Comparison of ENCODE assay signal across 1 cellular context in the genomic region with DNA sequence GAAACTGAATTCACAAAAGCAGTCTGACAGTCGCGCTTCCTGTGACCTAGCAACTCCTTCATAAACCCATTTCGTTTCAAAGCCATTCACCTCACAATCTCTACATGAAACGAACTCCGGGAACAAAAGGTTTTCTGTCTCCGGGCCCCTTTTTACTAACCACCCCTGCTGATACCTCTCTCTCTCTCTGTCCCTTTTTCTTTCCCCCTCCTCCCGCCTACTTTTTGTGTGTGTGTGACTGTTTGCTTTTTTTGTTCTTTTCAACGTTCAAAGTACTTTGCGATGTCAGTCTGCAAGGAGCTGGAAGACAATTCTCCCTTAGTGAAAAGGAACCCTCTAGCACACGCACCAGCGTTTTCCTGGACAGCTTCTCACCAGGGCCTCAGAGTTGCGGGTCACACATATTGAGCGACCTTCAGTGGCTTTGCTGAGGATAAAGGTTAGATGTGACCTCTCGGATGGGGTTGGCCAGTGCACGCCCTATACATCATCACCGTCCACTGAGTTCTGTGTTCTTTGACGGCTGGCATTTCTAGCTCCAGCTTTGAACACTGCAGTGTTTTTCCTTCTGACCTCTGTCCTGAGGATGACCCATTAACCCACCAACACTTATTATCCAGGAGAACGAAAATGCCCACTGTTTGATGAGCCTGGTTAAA.
TF ChIP-seq lines count a peak whose summit lies in the region.

No MANE protein-coding gene starts in this region.

TF ChIP-seq in HepG2, 621 proteins besides CTCF, POLR2A, EP300 and RAD21 (continued from another document and continues in another):
- TF ChIP-seq, protein P1, sequence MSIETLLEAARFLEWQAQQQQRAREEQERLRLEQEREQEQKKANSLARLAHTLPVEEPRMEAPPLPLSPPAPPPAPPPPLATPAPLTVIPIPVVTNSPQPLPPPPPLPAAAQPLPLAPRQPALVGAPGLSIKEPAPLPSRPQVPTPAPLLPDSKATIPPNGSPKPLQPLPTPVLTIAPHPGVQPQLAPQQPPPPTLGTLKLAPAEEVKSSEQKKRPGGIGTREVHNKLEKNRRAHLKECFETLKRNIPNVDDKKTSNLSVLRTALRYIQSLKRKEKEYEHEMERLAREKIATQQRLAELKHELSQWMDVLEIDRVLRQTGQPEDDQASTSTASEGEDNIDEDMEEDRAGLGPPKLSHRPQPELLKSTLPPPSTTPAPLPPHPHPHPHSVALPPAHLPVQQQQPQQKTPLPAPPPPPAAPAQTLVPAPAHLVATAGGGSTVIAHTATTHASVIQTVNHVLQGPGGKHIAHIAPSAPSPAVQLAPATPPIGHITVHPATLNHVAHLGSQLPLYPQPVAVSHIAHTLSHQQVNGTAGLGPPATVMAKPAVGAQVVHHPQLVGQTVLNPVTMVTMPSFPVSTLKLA (IDR thresholded peaks at IDR 0.05), result peak; percentile 14; the same call in 1 of the 2 replicates
- TF ChIP-seq, protein P2, sequence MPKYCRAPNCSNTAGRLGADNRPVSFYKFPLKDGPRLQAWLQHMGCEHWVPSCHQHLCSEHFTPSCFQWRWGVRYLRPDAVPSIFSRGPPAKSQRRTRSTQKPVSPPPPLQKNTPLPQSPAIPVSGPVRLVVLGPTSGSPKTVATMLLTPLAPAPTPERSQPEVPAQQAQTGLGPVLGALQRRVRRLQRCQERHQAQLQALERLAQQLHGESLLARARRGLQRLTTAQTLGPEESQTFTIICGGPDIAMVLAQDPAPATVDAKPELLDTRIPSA (CRISPR knock-in tag; IDR thresholded peaks at IDR 0.05; ENCODE audit: borderline replicate concordance), result no peak; the same call in 1 of the 2 replicates
- peak; percentile 84; the same call in 1 of the 2 replicates for TF ChIP-seq ZBTB43 (CRISPR knock-in tag; conservative IDR thresholded peaks at IDR 0.05)
- TF ChIP-seq DNMT3B (CRISPR knock-in tag; conservative IDR thresholded peaks at IDR 0.05), result no peak
- TF ChIP-seq USF2 (IDR thresholded peaks at IDR 0.05; ENCODE audit: low read depth, low read length), result no peak
- no peak for TF ChIP-seq USF2 (CRISPR knock-in tag; IDR thresholded peaks at IDR 0.05; ENCODE audit: borderline replicate concordance)
- peak; percentile 54; the same call in 1 of the 2 replicates for TF ChIP-seq HOXA3 (CRISPR knock-in tag; IDR thresholded peaks at IDR 0.05)
- no peak for TF ChIP-seq CC2D1A (CRISPR knock-in tag; IDR thresholded peaks at IDR 0.05)
- no peak for TF ChIP-seq RARG (CRISPR knock-in tag; IDR thresholded peaks at IDR 0.05; ENCODE audit: low read depth)
- TF ChIP-seq ZZZ3 (CRISPR knock-in tag; IDR thresholded peaks at IDR 0.05; ENCODE audit: borderline replicate concordance), result no peak
- TF ChIP-seq, protein P3, sequence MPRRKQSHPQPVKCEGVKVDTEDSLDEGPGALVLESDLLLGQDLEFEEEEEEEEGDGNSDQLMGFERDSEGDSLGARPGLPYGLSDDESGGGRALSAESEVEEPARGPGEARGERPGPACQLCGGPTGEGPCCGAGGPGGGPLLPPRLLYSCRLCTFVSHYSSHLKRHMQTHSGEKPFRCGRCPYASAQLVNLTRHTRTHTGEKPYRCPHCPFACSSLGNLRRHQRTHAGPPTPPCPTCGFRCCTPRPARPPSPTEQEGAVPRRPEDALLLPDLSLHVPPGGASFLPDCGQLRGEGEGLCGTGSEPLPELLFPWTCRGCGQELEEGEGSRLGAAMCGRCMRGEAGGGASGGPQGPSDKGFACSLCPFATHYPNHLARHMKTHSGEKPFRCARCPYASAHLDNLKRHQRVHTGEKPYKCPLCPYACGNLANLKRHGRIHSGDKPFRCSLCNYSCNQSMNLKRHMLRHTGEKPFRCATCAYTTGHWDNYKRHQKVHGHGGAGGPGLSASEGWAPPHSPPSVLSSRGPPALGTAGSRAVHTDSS (CRISPR knock-in tag; conservative IDR thresholded peaks at IDR 0.05), result no peak
- no peak for TF ChIP-seq PATZ1 (CRISPR knock-in tag; IDR thresholded peaks at IDR 0.05)
- no peak; the same call in 1 of the 2 replicates for TF ChIP-seq ZFP36L1 (CRISPR knock-in tag; IDR thresholded peaks at IDR 0.05)
- TF ChIP-seq ATRX (CRISPR knock-in tag; IDR thresholded peaks at IDR 0.05; ENCODE audit: borderline replicate concordance), result no peak
- no peak for TF ChIP-seq ZNF577 (CRISPR knock-in tag; IDR thresholded peaks at IDR 0.05; ENCODE audit: borderline replicate concordance, low read depth)
- TF ChIP-seq RELA (CRISPR knock-in tag; IDR thresholded peaks at IDR 0.05), result no peak
- no peak for TF ChIP-seq ZNF484 (CRISPR knock-in tag; IDR thresholded peaks at IDR 0.05; ENCODE audit: borderline replicate concordance, low read depth)
- TF ChIP-seq, protein P4, sequence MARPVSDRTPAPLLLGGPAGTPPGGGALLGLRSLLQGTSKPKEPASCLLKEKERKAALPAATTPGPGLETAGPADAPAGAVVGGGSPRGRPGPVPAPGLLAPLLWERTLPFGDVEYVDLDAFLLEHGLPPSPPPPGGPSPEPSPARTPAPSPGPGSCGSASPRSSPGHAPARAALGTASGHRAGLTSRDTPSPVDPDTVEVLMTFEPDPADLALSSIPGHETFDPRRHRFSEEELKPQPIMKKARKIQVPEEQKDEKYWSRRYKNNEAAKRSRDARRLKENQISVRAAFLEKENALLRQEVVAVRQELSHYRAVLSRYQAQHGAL (CRISPR knock-in tag; IDR thresholded peaks at IDR 0.05; ENCODE audit: not compliant biosample characterization), result no peak
- peak; percentile 13 to 19; a peak in 1 of 4 replicates for TF ChIP-seq HMGXB4 (CRISPR knock-in tag; IDR thresholded peaks at IDR 0.05; ENCODE audit: borderline replicate concordance in 1 of 2, low read depth in 1 of 2)
- no peak for TF ChIP-seq MATR3 (CRISPR knock-in tag; IDR thresholded peaks at IDR 0.05)
- no peak for TF ChIP-seq ZNF432 (CRISPR knock-in tag; IDR thresholded peaks at IDR 0.05; ENCODE audit: borderline replicate concordance)
- no peak for TF ChIP-seq ZNF607 (CRISPR knock-in tag; IDR thresholded peaks at IDR 0.05; ENCODE audit: borderline replicate concordance)
- no peak for TF ChIP-seq EED (CRISPR knock-in tag; IDR thresholded peaks at IDR 0.05)
- 0 out of 2 replicates have a peak, but pooled peaks have one; percentile 13 for TF ChIP-seq ZIK1 (CRISPR knock-in tag; IDR thresholded peaks at IDR 0.05; ENCODE audit: borderline replicate concordance, low read depth)
- TF ChIP-seq BHLHE40 (IDR thresholded peaks at IDR 0.05; ENCODE audit: low read length), result peak; percentile 34; the same call in 1 of the 2 replicates
- no peak for TF ChIP-seq MTA3 (CRISPR knock-in tag; IDR thresholded peaks at IDR 0.05)
- no peak; the same call in 1 of the 2 replicates for TF ChIP-seq ZNF460 (CRISPR knock-in tag; IDR thresholded peaks at IDR 0.05; ENCODE audit: borderline replicate concordance)
- TF ChIP-seq SRY (CRISPR knock-in tag; IDR thresholded peaks at IDR 0.05), result peak; percentile 63; the same call in 1 of the 2 replicates
- TF ChIP-seq HMG20B (CRISPR knock-in tag; conservative IDR thresholded peaks at IDR 0.05), result 0 out of 2 replicates have a peak, but pooled peaks have one; percentile 49
- TF ChIP-seq ZNF792 (CRISPR knock-in tag; IDR thresholded peaks at IDR 0.05), result no peak; the same call in 1 of the 2 replicates
- TF ChIP-seq ZNF768 (CRISPR knock-in tag; IDR thresholded peaks at IDR 0.05), result no peak; the same call in 1 of the 2 replicates
- no peak for TF ChIP-seq ZNF33A (CRISPR knock-in tag; IDR thresholded peaks at IDR 0.05; ENCODE audit: borderline replicate concordance)
- no peak for TF ChIP-seq XBP1 (CRISPR knock-in tag; IDR thresholded peaks at IDR 0.05)
- no peak for TF ChIP-seq DNMT1 (CRISPR knock-in tag; IDR thresholded peaks at IDR 0.05)
- TF ChIP-seq CREB3 (CRISPR knock-in tag; IDR thresholded peaks at IDR 0.05), result no peak
- peak; percentile 26; the same call in 1 of the 2 replicates for TF ChIP-seq ZC3H4 (CRISPR knock-in tag; IDR thresholded peaks at IDR 0.05; ENCODE audit: borderline replicate concordance)
- peak; percentile 49; the same call in 1 of the 2 replicates for TF ChIP-seq ZMYM3 (CRISPR knock-in tag; IDR thresholded peaks at IDR 0.05)
- no peak for TF ChIP-seq GPN1 (CRISPR knock-in tag; IDR thresholded peaks at IDR 0.05; ENCODE audit: borderline replicate concordance)
- TF ChIP-seq, protein P5, sequence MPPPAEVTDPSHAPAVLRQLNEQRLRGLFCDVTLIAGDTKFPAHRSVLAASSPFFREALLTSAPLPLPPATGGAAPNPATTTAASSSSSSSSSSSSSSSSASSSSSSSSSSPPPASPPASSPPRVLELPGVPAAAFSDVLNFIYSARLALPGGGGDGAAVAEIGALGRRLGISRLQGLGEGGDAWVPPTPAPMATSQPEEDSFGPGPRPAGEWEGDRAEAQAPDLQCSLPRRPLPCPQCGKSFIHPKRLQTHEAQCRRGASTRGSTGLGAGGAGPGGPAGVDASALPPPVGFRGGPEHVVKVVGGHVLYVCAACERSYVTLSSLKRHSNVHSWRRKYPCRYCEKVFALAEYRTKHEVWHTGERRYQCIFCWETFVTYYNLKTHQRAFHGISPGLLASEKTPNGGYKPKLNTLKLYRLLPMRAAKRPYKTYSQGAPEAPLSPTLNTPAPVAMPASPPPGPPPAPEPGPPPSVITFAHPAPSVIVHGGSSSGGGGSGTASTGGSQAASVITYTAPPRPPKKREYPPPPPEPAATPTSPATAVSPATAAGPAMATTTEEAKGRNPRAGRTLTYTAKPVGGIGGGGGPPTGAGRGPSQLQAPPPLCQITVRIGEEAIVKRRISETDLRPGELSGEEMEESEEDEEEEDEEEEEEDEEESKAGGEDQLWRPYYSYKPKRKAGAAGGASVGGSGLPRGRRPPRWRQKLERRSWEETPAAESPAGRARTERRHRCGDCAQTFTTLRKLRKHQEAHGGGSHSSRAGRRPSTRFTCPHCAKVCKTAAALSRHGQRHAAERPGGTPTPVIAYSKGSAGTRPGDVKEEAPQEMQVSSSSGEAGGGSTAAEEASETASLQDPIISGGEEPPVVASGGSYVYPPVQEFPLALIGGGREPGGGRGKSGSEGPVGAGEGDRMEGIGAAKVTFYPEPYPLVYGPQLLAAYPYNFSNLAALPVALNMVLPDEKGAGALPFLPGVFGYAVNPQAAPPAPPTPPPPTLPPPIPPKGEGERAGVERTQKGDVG (CRISPR knock-in tag; IDR thresholded peaks at IDR 0.05; ENCODE audit: borderline replicate concordance), result no peak
